In the genomic region with DNA sequence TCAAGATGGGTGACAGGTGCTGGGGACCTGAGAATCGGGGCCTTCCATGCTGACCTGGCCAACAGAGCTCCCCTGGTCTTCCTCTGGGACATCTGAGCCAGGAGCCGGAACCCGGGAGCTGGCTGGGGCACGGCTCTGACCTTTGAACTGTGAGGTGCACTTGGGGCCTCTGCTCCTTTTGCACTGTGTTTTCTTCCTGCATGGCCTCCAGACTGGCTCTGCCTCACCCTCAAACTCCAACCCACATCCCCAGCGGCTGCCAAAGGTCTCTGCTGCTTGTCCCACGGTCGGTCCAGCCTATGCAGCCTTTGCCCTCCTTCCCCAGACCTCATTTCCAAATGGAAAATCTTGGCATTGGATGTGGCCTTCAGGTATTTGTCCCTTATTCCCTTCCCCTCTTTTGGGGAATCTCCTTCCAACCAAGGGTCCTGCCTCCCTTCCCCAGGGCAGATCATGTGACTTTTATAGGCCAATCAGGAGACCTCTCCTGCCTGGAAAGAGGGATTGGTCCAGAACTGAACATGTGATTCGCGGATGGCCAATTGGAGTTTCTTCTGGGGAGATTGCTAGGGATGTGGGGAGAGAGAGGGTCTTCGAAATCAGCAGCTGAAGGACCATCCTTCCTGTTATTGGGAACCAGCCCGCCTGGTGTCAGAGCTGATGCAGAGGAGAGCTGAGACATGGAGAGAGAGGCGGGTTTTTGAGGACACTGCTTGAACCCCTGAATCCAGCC, we compare ENCODE assay signal across 13 cellular contexts.
DNase-seq lines count a peak whose midpoint lies in the region; ATAC-seq and TF ChIP-seq lines count a peak whose summit lies in the region.
"Had no signal": no experiment of that assay in that cellular context is flagged by ENCODE, and none has a peak within 500 bp of the region (broad histone marks: within the 10 kb centered on the region; RNA-seq: fewer than 3 reads in every experiment).

No MANE protein-coding gene starts in this region.

- H3K27ac Mint-ChIP-seq in Calu3 (ENCODE audit: unreplicated experiment): peak overlapping the region; percentile 55
- H3K27ac Mint-ChIP-seq in WTC11: no peak overlapping the region
- no peak overlapping the region for H3K27ac Mint-ChIP-seq in osteocyte (ENCODE audit: unreplicated experiment)
- H3K27ac Mint-ChIP-seq in HFFc6: no peak overlapping the region
- H3K27ac Mint-ChIP-seq in T-helper 2 cell treated with Interferon-gamma antibody and Interleukin-4, amounts not matched to agents 5 μg/mL and 100 μg/mL, for 36 hours: no peak overlapping the region
- no peak overlapping the region for H3K27ac Mint-ChIP-seq in CD4-positive, alpha-beta memory T cell

- POLR2A ChIA-PET in WTC11 (lab: Charles Lee): no interaction called here
- POLR2A ChIA-PET in CD4-positive, alpha-beta memory T cell (lab: Charles Lee; ENCODE audit: partially characterized antibody): no interaction called here

- no peaks in the 10 kb centered on the region for H3K36me3 ChIP-seq in CD4-positive, alpha-beta memory T cell (ENCODE audit: insufficient read depth, low read length)
- H3K36me3 ChIP-seq: HAP-1 had no signal

- TF ChIP-seq CTCF in Calu3 (IDR thresholded peaks at IDR 0.05; ENCODE audit: unreplicated experiment): no peak
- no peak for TF ChIP-seq CTCF in WTC11 (IDR thresholded peaks at IDR 0.05)
- no peak for TF ChIP-seq CTCF in osteocyte (IDR thresholded peaks at IDR 0.05)
- no peak for TF ChIP-seq CTCF in HFFc6 (IDR thresholded peaks at IDR 0.05)

- H3K36me3 Mint-ChIP-seq in Calu3 (ENCODE audit: insufficient read depth, unreplicated experiment): no peaks in the 10 kb centered on the region
- H3K36me3 Mint-ChIP-seq in WTC11: no peaks in the 10 kb centered on the region
- H3K36me3 Mint-ChIP-seq in osteocyte (ENCODE audit: unreplicated experiment): no peaks in the 10 kb centered on the region
- no peaks in the 10 kb centered on the region for H3K36me3 Mint-ChIP-seq in HFFc6 (ENCODE audit: low read depth)
- no peaks in the 10 kb centered on the region for H3K36me3 Mint-ChIP-seq in T-helper 2 cell treated with Interferon-gamma antibody and Interleukin-4, amounts not matched to agents 5 μg/mL and 100 μg/mL, for 36 hours (ENCODE audit: low read depth)
- no peaks in the 10 kb centered on the region for H3K36me3 Mint-ChIP-seq in CD4-positive, alpha-beta memory T cell

- no peaks in the 10 kb centered on the region for H3K27me3 ChIP-seq in CD4-positive, alpha-beta memory T cell (ENCODE audit: insufficient read depth, low read length)

- BruUV-seq in Calu3 (replicated peaks; lab: Mats Ljungman, UMichigan): no TSS peak

- CTCF ChIA-PET in Calu3 (lab: Charles Lee): no interaction called here
- CTCF ChIA-PET in WTC11 (lab: Charles Lee): interaction anchor here (2.8 kb wide), 1 partner anchor 53 kb away, joined by 12 read pairs; no protein-coding TSS in a partner anchor
- CTCF ChIA-PET in CD4-positive, alpha-beta memory T cell (lab: Charles Lee; ENCODE audit: partially characterized antibody): no interaction called here

- H3K4me3 Mint-ChIP-seq in Calu3 (ENCODE audit: low read depth, unreplicated experiment) (no peak overlapping the region), WTC11 (no peak overlapping the region), osteocyte (ENCODE audit: unreplicated experiment) (no peak overlapping the region), HFFc6 (no peak overlapping the region)
- no peak overlapping the region for H3K4me3 Mint-ChIP-seq in T-helper 2 cell treated with Interferon-gamma antibody and Interleukin-4, amounts not matched to agents 5 μg/mL and 100 μg/mL, for 36 hours
- H3K4me3 Mint-ChIP-seq in CD4-positive, alpha-beta memory T cell: no peak overlapping the region

- intact Hi-C loops in Calu3 (cut with micrococcal nuclease; ENCODE audit: unreplicated experiment): no loop called here
- intact Hi-C loops in CD4-positive, alpha-beta memory T cell (cut with micrococcal nuclease): no loop called here

- H3K9me3 Mint-ChIP-seq in Calu3 (ENCODE audit: low read depth, unreplicated experiment): no peaks in the 10 kb centered on the region
- peaks cover 10% of the 10 kb centered on the region for H3K9me3 Mint-ChIP-seq in WTC11
- H3K9me3 Mint-ChIP-seq in osteocyte (ENCODE audit: unreplicated experiment): no peaks in the 10 kb centered on the region
- H3K9me3 Mint-ChIP-seq in HFFc6: no peaks in the 10 kb centered on the region; the same call in 1 of the 2 replicates
- no peaks in the 10 kb centered on the region for H3K9me3 Mint-ChIP-seq in T-helper 2 cell treated with Interferon-gamma antibody and Interleukin-4, amounts not matched to agents 5 μg/mL and 100 μg/mL, for 36 hours
- H3K9me3 Mint-ChIP-seq in CD4-positive, alpha-beta memory T cell: peaks cover 0 to 7% (median 0%) of the 10 kb centered on the region in 8 donors

- H3K4me1 Mint-ChIP-seq in Calu3 (ENCODE audit: low read depth, unreplicated experiment) (peaks cover 54% of the 10 kb centered on the region), WTC11 (peaks cover 6% of the 10 kb centered on the region), osteocyte (ENCODE audit: unreplicated experiment) (peaks cover 13% of the 10 kb centered on the region), HFFc6 (ENCODE audit: low read depth) (peaks cover 10% of the 10 kb centered on the region)
- no peaks in the 10 kb centered on the region for H3K4me1 Mint-ChIP-seq in T-helper 2 cell treated with Interferon-gamma antibody and Interleukin-4, amounts not matched to agents 5 μg/mL and 100 μg/mL, for 36 hours (ENCODE audit: low read depth)
- H3K4me1 Mint-ChIP-seq in CD4-positive, alpha-beta memory T cell: no peaks in the 10 kb centered on the region

- ATAC-seq in WTC11 (no peak), left lobe of liver (peak; percentile 61)

- H3K27me3 Mint-ChIP-seq in Calu3 (ENCODE audit: unreplicated experiment): no peaks in the 10 kb centered on the region
- no peaks in the 10 kb centered on the region for H3K27me3 Mint-ChIP-seq in WTC11 (ENCODE audit: low read depth)
- H3K27me3 Mint-ChIP-seq in osteocyte (ENCODE audit: unreplicated experiment): peaks cover 2% of the 10 kb centered on the region
- peaks cover 9% of the 10 kb centered on the region for H3K27me3 Mint-ChIP-seq in HFFc6 (ENCODE audit: insufficient read depth)
- peaks cover 5% of the 10 kb centered on the region for H3K27me3 Mint-ChIP-seq in T-helper 2 cell treated with Interferon-gamma antibody and Interleukin-4, amounts not matched to agents 5 μg/mL and 100 μg/mL, for 36 hours (ENCODE audit: low read depth)
- peaks cover 10 to 14% of the 10 kb centered on the region in 2 donors for H3K27me3 Mint-ChIP-seq in CD4-positive, alpha-beta memory T cell

- no peaks in the 10 kb centered on the region for H3K4me1 ChIP-seq in CD4-positive, alpha-beta memory T cell (ENCODE audit: insufficient read depth, low read length)
- H3K4me1 ChIP-seq: HAP-1 had no signal

- DNase-seq in Calu3: no peak
- no peak for DNase-seq in WTC11 (ENCODE audit: low spot score)
- DNase-seq in left lobe of liver (ENCODE audit: low spot score): no peak
- peak; percentile 75 for DNase-seq in osteocyte (ENCODE audit: extremely low spot score, unreplicated experiment)
- no peak for DNase-seq in HFFc6
- no peak for DNase-seq in T-helper 2 cell treated with Interferon-gamma antibody and Interleukin-4, amounts not matched to agents 5 μg/mL and 100 μg/mL, for 36 hours (ENCODE audit: low spot score)
- DNase-seq in CD4-positive, alpha-beta memory T cell: no peak
- DNase-seq: AML-193, KG1, NCI-H1092, NCI-H1694, NCI-H446 had no signal

- H3K9me3 ChIP-seq in CD4-positive, alpha-beta memory T cell (ENCODE audit: control insufficient read depth in 1 of 2, low read length in 2 of 2): no peaks in the 10 kb centered on the region
- H3K9me3 ChIP-seq: HAP-1 had no signal

- H3K27ac ChIP-seq in CD4-positive, alpha-beta memory T cell (ENCODE audit: low read depth, low read length): no peak overlapping the region

- no peak overlapping the region for H3K4me3 ChIP-seq in CD4-positive, alpha-beta memory T cell (ENCODE audit: low read length in 2 of 2)
- H3K4me3 ChIP-seq: HAP-1 had no signal

TF ChIP-seq in WTC11, 78 proteins besides CTCF, POLR2A, EP300 and RAD21:
- TF ChIP-seq, protein P1, sequence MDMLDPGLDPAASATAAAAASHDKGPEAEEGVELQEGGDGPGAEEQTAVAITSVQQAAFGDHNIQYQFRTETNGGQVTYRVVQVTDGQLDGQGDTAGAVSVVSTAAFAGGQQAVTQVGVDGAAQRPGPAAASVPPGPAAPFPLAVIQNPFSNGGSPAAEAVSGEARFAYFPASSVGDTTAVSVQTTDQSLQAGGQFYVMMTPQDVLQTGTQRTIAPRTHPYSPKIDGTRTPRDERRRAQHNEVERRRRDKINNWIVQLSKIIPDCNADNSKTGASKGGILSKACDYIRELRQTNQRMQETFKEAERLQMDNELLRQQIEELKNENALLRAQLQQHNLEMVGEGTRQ (CRISPR knock-in tag; IDR thresholded peaks at IDR 0.05): peak; percentile 54
- TF ChIP-seq, protein P2, sequence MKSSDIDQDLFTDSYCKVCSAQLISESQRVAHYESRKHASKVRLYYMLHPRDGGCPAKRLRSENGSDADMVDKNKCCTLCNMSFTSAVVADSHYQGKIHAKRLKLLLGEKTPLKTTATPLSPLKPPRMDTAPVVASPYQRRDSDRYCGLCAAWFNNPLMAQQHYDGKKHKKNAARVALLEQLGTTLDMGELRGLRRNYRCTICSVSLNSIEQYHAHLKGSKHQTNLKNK (CRISPR knock-in tag; IDR thresholded peaks at IDR 0.05): no peak
TF ChIP-seq in WTC11: peak in this region for 1.
